1 cellular context compared by ENCODE assay signal in genomic region chr22:19901577-19902244, GRCh38.
A peak's percentile ranks its signal among the peaks of the same experiment; 100 is the strongest.
TF ChIP-seq lines count a peak whose summit lies in the region.

No MANE protein-coding gene starts in this region.

TF ChIP-seq in K562, 482 proteins besides CTCF, POLR2A, EP300 and RAD21:
- TF ChIP-seq FOXK2 (conservative IDR thresholded peaks at IDR 0.05 in 1 of 2, IDR thresholded peaks at IDR 0.05 in 1 of 2; ENCODE audit: low read depth in 2 of 2) (no peak), HDAC6 (IDR thresholded peaks at IDR 0.05; ENCODE audit: low read depth, low read length) (0 out of 2 replicates have a peak, but pooled peaks have one; percentile 54), PHF8 (IDR thresholded peaks at IDR 0.05; ENCODE audit: borderline replicate concordance, low read length) (no peak), ESRRA (IDR thresholded peaks at IDR 0.05; ENCODE audit: borderline replicate concordance, low read depth) (no peak), CHD1 (IDR thresholded peaks at IDR 0.05; ENCODE audit: low read length) (peak; percentile 43), POLR2G (IDR thresholded peaks at IDR 0.05; ENCODE audit: low read depth, low read length) (no peak), SIX5 (IDR thresholded peaks at IDR 0.05; ENCODE audit: borderline replicate concordance in 1 of 2, insufficient read depth in 1 of 2, low read depth in 1 of 2, low read length in 2 of 2) (0 out of 4 replicates have a peak, but pooled peaks of 1 of the 2 experiments have one; percentile 12), E2F1 (CRISPR knock-in tag; IDR thresholded peaks at IDR 0.05) (0 out of 2 replicates have a peak, but pooled peaks have one; percentile 53), CBFA2T2 (conservative IDR thresholded peaks at IDR 0.05) (no peak)
